11 cellular contexts compared by ENCODE assay signal in genomic region chr14:103909531-103910261, GRCh38. TPM values are rescaled to one million over a fixed set of nuclear protein-coding genes. Genes with fewer than 3 reads are reported as not detected.
DNase-seq lines count a peak whose midpoint lies in the region; ATAC-seq and TF ChIP-seq lines count a peak whose summit lies in the region.
"Had no signal": no experiment of that assay in that cellular context is flagged by ENCODE, and none has a peak within 500 bp of the region (broad histone marks: within the 10 kb centered on the region; RNA-seq: fewer than 3 reads in every experiment).

No MANE protein-coding gene starts in this region.

- intact Hi-C loops in HCT116 (cut with micrococcal nuclease): loop anchor here (1.0 to 10.0 kb wide), 4 partner anchors 8 to 335 kb away; no protein-coding TSS in a partner anchor

- CTCF ChIA-PET in HCT116 (lab: Charles Lee): interaction anchor here (0.8 to 1.7 kb wide), 8 partner anchors 9 to 101 kb away, joined by 3 to 25 read pairs (median 4); partner anchors contain the start of gene RD3L

- H2AFZ ChIP-seq in HCT116 (ENCODE audit: low read depth, low read length, poor library complexity, severe bottlenecking): no peak overlapping the region

- peak overlapping the region; percentile 56; the same call in 1 of the 2 replicates for H3K9ac ChIP-seq in BLaER1
- H3K9ac ChIP-seq in HCT116 (ENCODE audit: low read length): peak overlapping the region; percentile 29
- peak overlapping the region; percentile 11 for H3K9ac ChIP-seq in mucosa of stomach (ENCODE audit: low read length)

- ATAC-seq in HCT116: no peak
- ATAC-seq in HG02798 (IDR thresholded peaks at IDR 0.05; ENCODE audit: poor library complexity, unreplicated experiment): no peak
- ATAC-seq in HG03378 (IDR thresholded peaks at IDR 0.05; ENCODE audit: unreplicated experiment): no peak

- H3K27ac Mint-ChIP-seq in chondrocyte (ENCODE audit: unreplicated experiment): peak overlapping the region; percentile 46

- H3K27ac ChIP-seq in BLaER1 (peak overlapping the region; percentile 49), HCT116 (ENCODE audit: low read depth, low read length) (peak overlapping the region; percentile 49)
- H3K27ac ChIP-seq: tibial artery had no signal

- RAD21 ChIA-PET in HCT116 (lab: Charles Lee; ENCODE audit: low non-redundant PET in 1 of 2, low total read pairs in 2 of 2, uncharacterized antibody in 2 of 2, unreplicated experiment in 2 of 2): interaction anchor here (0.9 to 1.1 kb wide), 4 partner anchors 63 to 101 kb away, joined by 3 to 5 read pairs (median 4); partner anchors contain the start of gene PPP1R13B (in 1 of the 2)

- POLR2A ChIA-PET in HCT116 (lab: Charles Lee): interaction anchor here (1.0 kb wide), 1 partner anchor 13 kb away, joined by 3 read pairs; no protein-coding TSS in a partner anchor

- H3K4me2 ChIP-seq in BLaER1: peak overlapping the region; percentile 79
- H3K4me2 ChIP-seq in HCT116 (ENCODE audit: low read length): peak overlapping the region; percentile 49

- H3K9me3 ChIP-seq in BLaER1 (no peaks in the 10 kb centered on the region), HCT116 (ENCODE audit: control insufficient read depth in 1 of 2, insufficient read depth in 1 of 2, low read depth in 1 of 2, low read length in 2 of 2) (no peaks in the 10 kb centered on the region), mucosa of stomach (ENCODE audit: control insufficient read depth, low read length) (no peaks in the 10 kb centered on the region), HAP-1 (no peaks in the 10 kb centered on the region)
- H3K9me3 ChIP-seq: MG63, tibial artery had no signal

- no TSS peak for BruUV-seq in HCT116 (replicated peaks; lab: Mats Ljungman, UMichigan)

- H4K20me1 ChIP-seq in BLaER1 (peaks cover 33% of the 10 kb centered on the region; the same call in 1 of the 2 replicates), HCT116 (ENCODE audit: insufficient read depth) (peaks cover 4% of the 10 kb centered on the region; the same call in 1 of the 2 replicates)

- peaks cover 2% of the 10 kb centered on the region for H3K36me3 Mint-ChIP-seq in chondrocyte (ENCODE audit: low read depth)

- no peaks in the 10 kb centered on the region for H3K9me2 ChIP-seq in HCT116 (ENCODE audit: insufficient read depth)

- no peak overlapping the region for H3K4me3 Mint-ChIP-seq in chondrocyte (ENCODE audit: unreplicated experiment)

- H3K4me3 ChIP-seq in BLaER1 (no peak overlapping the region), HCT116 (replicated peaks in 1 of 2; ENCODE audit: low read depth in 1 of 2, low read length in 2 of 2) (0 out of 4 replicates have a peak overlapping the region, but pooled peaks of 1 of the 2 experiments have one; percentile 4), mucosa of stomach (ENCODE audit: low read length) (no peak overlapping the region), HAP-1 (no peak overlapping the region)
- H3K4me3 ChIP-seq: MG63, tibial artery had no signal

- no peak for TF ChIP-seq POLR2A in HCT116 (IDR thresholded peaks at IDR 0.05; ENCODE audit: borderline replicate concordance, extremely low read depth, insufficient read depth, insufficient read length)

- DNase-seq in HCT116 (ENCODE audit: low read depth, low spot score) (no peak), chondrocyte (ENCODE audit: low spot score) (peak; percentile 50), cerebellar cortex (ENCODE audit: low spot score) (no peak), HAP-1 (ENCODE audit: low spot score in 2 of 2) (no peak)

- peaks cover 13% of the 10 kb centered on the region; the same call in 1 of the 2 replicates for H3K79me2 ChIP-seq in HCT116 (ENCODE audit: insufficient read depth, low read length)

- H3K27me3 ChIP-seq in BLaER1 (no peaks in the 10 kb centered on the region), HCT116 (ENCODE audit: insufficient read depth, low read length) (no peaks in the 10 kb centered on the region), mucosa of stomach (ENCODE audit: control insufficient read depth, insufficient read depth, low read length) (peaks cover 4% of the 10 kb centered on the region), HAP-1 (ENCODE audit: low read depth) (no peaks in the 10 kb centered on the region)
- H3K27me3 ChIP-seq: MG63 had no signal

- no peaks in the 10 kb centered on the region for H3K27me3 Mint-ChIP-seq in chondrocyte (ENCODE audit: low read depth)

- no peaks in the 10 kb centered on the region for H3K9me3 Mint-ChIP-seq in chondrocyte (ENCODE audit: low read depth)

- no peak for TF ChIP-seq RAD21 in HCT116 (IDR thresholded peaks at IDR 0.05; ENCODE audit: low read depth)

- TF ChIP-seq CTCF in HCT116 (IDR thresholded peaks at IDR 0.05 in 2 of 3, conservative IDR thresholded peaks at IDR 0.05 in 1 of 3; ENCODE audit: borderline replicate concordance in 1 of 3, insufficient read depth in 1 of 3, low read depth in 2 of 3, low read length in 2 of 3) (no peak), chondrocyte (IDR thresholded peaks at IDR 0.05) (no peak)

- peaks cover 30% of the 10 kb centered on the region for H3K4me1 ChIP-seq in BLaER1
- peaks cover 5 to 11% of the 10 kb centered on the region in 2 experiments; a peak in 3 of 4 replicates for H3K4me1 ChIP-seq in HCT116 (ENCODE audit: control insufficient read depth in 1 of 2, insufficient read depth in 2 of 2, low read length in 2 of 2)
- H3K4me1 ChIP-seq in mucosa of stomach (ENCODE audit: control insufficient read depth, insufficient read depth, low read length): peaks cover 7% of the 10 kb centered on the region
- no peaks in the 10 kb centered on the region for H3K4me1 ChIP-seq in HAP-1

- peaks cover 41% of the 10 kb centered on the region for H3K36me3 ChIP-seq in BLaER1
- H3K36me3 ChIP-seq in HCT116 (ENCODE audit: control insufficient read depth in 1 of 2, insufficient read depth in 2 of 2, low read length in 2 of 2): peaks cover 23 to 24% of the 10 kb centered on the region in 2 experiments; a peak in 3 of 4 replicates
- H3K36me3 ChIP-seq in mucosa of stomach (ENCODE audit: control insufficient read depth, insufficient read depth, low read length): no peaks in the 10 kb centered on the region
- peaks cover 30% of the 10 kb centered on the region for H3K36me3 ChIP-seq in HAP-1 (replicated peaks)

- in situ Hi-C loops in HAP-1 (cut with MboI; ENCODE audit: low sequenced_read_pairs): loop anchor here (5.0 kb wide), 1 partner anchor 102 kb away; no protein-coding TSS in a partner anchor

- H3K4me1 Mint-ChIP-seq in chondrocyte (ENCODE audit: low read depth): peaks cover 6% of the 10 kb centered on the region

TF ChIP-seq in HCT116, 20 proteins besides CTCF, POLR2A, EP300 and RAD21 (continues in another document):
- no peak for TF ChIP-seq SIN3A (IDR thresholded peaks at IDR 0.05; ENCODE audit: low read depth)
- no peak for TF ChIP-seq CEBPB (IDR thresholded peaks at IDR 0.05; ENCODE audit: low read depth)
- TF ChIP-seq SRF (IDR thresholded peaks at IDR 0.05; ENCODE audit: low read depth): no peak
- no peak for TF ChIP-seq SP1 (IDR thresholded peaks at IDR 0.05; ENCODE audit: low read depth)
- TF ChIP-seq REST (IDR thresholded peaks at IDR 0.05; ENCODE audit: low read depth): no peak
- TF ChIP-seq EGR1 (IDR thresholded peaks at IDR 0.05; ENCODE audit: low read depth): no peak
- no peak for TF ChIP-seq FOSL1 (IDR thresholded peaks at IDR 0.05; ENCODE audit: low read depth)
- TF ChIP-seq ZBTB33 (IDR thresholded peaks at IDR 0.05; ENCODE audit: extremely low read depth, insufficient replicate concordance, low read length): no peak
- TF ChIP-seq ZNF274 (IDR thresholded peaks at IDR 0.05; ENCODE audit: low read depth, low read length): no peak
- no peak for TF ChIP-seq YY1 (IDR thresholded peaks at IDR 0.05; ENCODE audit: extremely low read depth, insufficient replicate concordance, low read depth, low read length)
- no peak for TF ChIP-seq EZH2phosphoT487 (IDR thresholded peaks at IDR 0.05; ENCODE audit: borderline replicate concordance)

RNA-seq across cellular contexts. Expression of gene TDRD9, which starts 18.6 kb away (rescaled TPM):
- total RNA-seq in HCT116 (2021; ENCODE audit: unreplicated experiment) (not detected), chondrocyte (not detected in 3 replicates)
- polyA plus RNA-seq in HCT116 (2012): not detected in 2 replicates

RNA-seq across cellular contexts. Expression of gene RD3L, which starts 32.6 kb away (rescaled TPM):
- total RNA-seq in HCT116 (2021; ENCODE audit: unreplicated experiment) (not detected), chondrocyte (not detected in 3 replicates)
- polyA plus RNA-seq in HCT116 (2012): not detected in 2 replicates
- total RNA-seq: mucosa of gallbladder had no signal
